In genomic region chr7:103348452-103348851, GRCh38 we compare ENCODE assay signal across 8 cellular contexts. TPM values are rescaled to one million over a fixed set of nuclear protein-coding genes. Genes with fewer than 3 reads are reported as not detected.
DNase-seq lines count a peak whose midpoint lies in the region; ATAC-seq and TF ChIP-seq lines count a peak whose summit lies in the region.

No MANE protein-coding gene starts in this region.

- H3K4me3 ChIP-seq in AG09309 (ENCODE audit: control insufficient read depth, low read depth, low read length) (peak overlapping the region; percentile 78), IMR-90 (ENCODE audit: insufficient read depth, low read depth, low read length) (peak overlapping the region; percentile 61), brain microvascular endothelial cell (ENCODE audit: low read depth, low read length) (peak overlapping the region; percentile 91), mucosa of rectum (ENCODE audit: low read length in 2 of 2) (peak overlapping the region; percentile 99)

- no peak for TF ChIP-seq RAD21 in IMR-90 (IDR thresholded peaks at IDR 0.05; ENCODE audit: low read length)

- CTCF ChIA-PET in IMR-90 (lab: Yijun Ruan, JAX), result interaction anchor here (0.6 kb wide), 1 partner anchor 21 kb away, joined by 3 read pairs; no protein-coding TSS in a partner anchor

- H4K91ac ChIP-seq in IMR-90 (ENCODE audit: insufficient read depth, low read depth, low read length), result no peak overlapping the region

- H4K20me1 ChIP-seq in IMR-90 (ENCODE audit: insufficient read depth, low read length), result peaks cover 23% of the 10 kb centered on the region; the same call in 1 of the 2 replicates

- H3K4me2 ChIP-seq in IMR-90 (ENCODE audit: low read depth, low read length), result peak overlapping the region; percentile 5

- H3K18ac ChIP-seq in IMR-90 (ENCODE audit: low read depth, low read length), result no peak overlapping the region

- H4K8ac ChIP-seq in IMR-90 (ENCODE audit: low read depth in 2 of 2, low read length in 2 of 2), result no peak overlapping the region

- H3K4ac ChIP-seq in IMR-90 (ENCODE audit: low read depth, low read length), result no peak overlapping the region

- H3K23ac ChIP-seq in IMR-90 (ENCODE audit: low read depth, low read length), result no peak overlapping the region

- no peak for TF ChIP-seq POLR2A in IMR-90 (IDR thresholded peaks at IDR 0.05; ENCODE audit: low read depth, low read length)

- peaks cover 10% of the 10 kb centered on the region for H3K36me3 ChIP-seq in IMR-90 (ENCODE audit: control insufficient read depth, insufficient read depth, low read length)
- H3K36me3 ChIP-seq in brain microvascular endothelial cell (replicated peaks), result peaks cover 17% of the 10 kb centered on the region
- H3K36me3 ChIP-seq in mucosa of rectum (ENCODE audit: control insufficient read depth in 2 of 2, insufficient read depth in 2 of 2, low read length in 2 of 2), result peaks cover 6 to 12% of the 10 kb centered on the region in 2 donors

- ATAC-seq in IMR-90 (ENCODE audit: low read depth), result no peak
- ATAC-seq in HG03520 (IDR thresholded peaks at IDR 0.05; ENCODE audit: unreplicated experiment), result no peak
- no peak for ATAC-seq in HG02610 (IDR thresholded peaks at IDR 0.05; ENCODE audit: unreplicated experiment)

- no TSS peak for BruUV-seq in IMR-90 (replicated peaks; lab: Mats Ljungman, UMichigan)

- dilution Hi-C loops in IMR-90 (cut with HindIII; ENCODE audit: low sequenced_read_pairs, unreplicated experiment), result no loop called here

- no CpG with 5 or more reads among the region's 13 CpGs for WGBS in IMR-90 (ENCODE audit: extremely low coverage in 2 of 2, insufficient read length in 1 of 2), 2 experiments

- no peak overlapping the region for H3K56ac ChIP-seq in IMR-90 (ENCODE audit: extremely low read depth, insufficient read depth, low read length)

- H4K5ac ChIP-seq in IMR-90 (ENCODE audit: low read depth, low read length), result no peak overlapping the region

- H3K9me3 ChIP-seq in IMR-90 (ENCODE audit: control insufficient read depth, insufficient read depth, low read length) (no peaks in the 10 kb centered on the region), mucosa of rectum (ENCODE audit: control insufficient read depth in 2 of 2, low read length in 2 of 2) (no peaks in the 10 kb centered on the region)

- H3K79me1 ChIP-seq in IMR-90 (ENCODE audit: low read depth in 1 of 2, low read length in 2 of 2), result peaks cover 16 to 26% of the 10 kb centered on the region in 2 experiments; a peak in 3 of 4 replicates

- no peak overlapping the region for H2BK20ac ChIP-seq in IMR-90 (ENCODE audit: low read depth, low read length)

- no peak overlapping the region for H2BK15ac ChIP-seq in IMR-90 (ENCODE audit: low read depth, low read length)

- no peak overlapping the region for H2AK9ac ChIP-seq in IMR-90 (replicated peaks; ENCODE audit: low read depth, low read length, poor library complexity)

- in situ Hi-C loops in IMR-90 (cut with MboI; ENCODE audit: low sequenced_read_pairs) (no loop called here), brain microvascular endothelial cell (cut with HindIII; ENCODE audit: low pct_ligation_motif_present, low sequenced_read_pairs) (no loop called here)

- no peak overlapping the region for H2AFZ ChIP-seq in IMR-90 (replicated peaks; ENCODE audit: low read length, poor library complexity)

- no peak overlapping the region for H3K27ac ChIP-seq in IMR-90 (ENCODE audit: insufficient read depth, low read length)
- H3K27ac ChIP-seq in brain microvascular endothelial cell, result no peak overlapping the region
- no peak overlapping the region for H3K27ac ChIP-seq in mucosa of rectum (ENCODE audit: low read depth in 2 of 2, low read length in 2 of 2)

- H3K27me3 ChIP-seq in IMR-90 (ENCODE audit: control insufficient read depth, insufficient read depth, low read length) (no peaks in the 10 kb centered on the region), brain microvascular endothelial cell (replicated peaks) (no peaks in the 10 kb centered on the region), mucosa of rectum (ENCODE audit: control insufficient read depth in 2 of 2, insufficient read depth in 2 of 2, low read length in 2 of 2) (no peaks in the 10 kb centered on the region)

- DNase-seq in AG09309 (ENCODE audit: low read depth), result no peak
- DNase-seq in IMR-90, result no peak
- DNase-seq in brain microvascular endothelial cell, result no peak
- no peak for DNase-seq in SKM-1 treated with dmso at 0.1 percent for 144 hours (lab: John Stamatoyannopoulos, UW; ENCODE audit: unreplicated experiment)
- no peak for DNase-seq in NCI-H2196 treated with DMSO at 0.1 percent for 48 hours (lab: John Stamatoyannopoulos, UW; ENCODE audit: unreplicated experiment)

- no peak overlapping the region for H2AK5ac ChIP-seq in IMR-90 (ENCODE audit: low read depth, low read length)

- no peak overlapping the region for H3K14ac ChIP-seq in IMR-90 (replicated peaks; ENCODE audit: low read depth, low read length)

- H3K9me1 ChIP-seq in IMR-90 (ENCODE audit: insufficient read depth, low read length), result no peaks in the 10 kb centered on the region; the same call in none of the 2 replicates

- no peak for TF ChIP-seq CTCF in AG09309 (IDR thresholded peaks at IDR 0.05; ENCODE audit: control insufficient read depth, insufficient read depth, low read depth, low read length, missing control alignments)
- TF ChIP-seq CTCF in IMR-90 (conservative IDR thresholded peaks at IDR 0.05; ENCODE audit: low read depth, low read length), result no peak
- no peak for TF ChIP-seq CTCF in brain microvascular endothelial cell (IDR thresholded peaks at IDR 0.05; ENCODE audit: low read depth, low read length, missing control alignments)

- intact Hi-C loops in IMR-90 (cut with micrococcal nuclease), result no loop called here

- H3K4me1 ChIP-seq in IMR-90 (ENCODE audit: control insufficient read depth, insufficient read depth, low read length), result no peaks in the 10 kb centered on the region
- H3K4me1 ChIP-seq in mucosa of rectum (ENCODE audit: control insufficient read depth in 2 of 2, insufficient read depth in 2 of 2, low read length in 2 of 2), result peaks cover 15 to 27% of the 10 kb centered on the region in 2 donors

- H2BK5ac ChIP-seq in IMR-90 (ENCODE audit: low read depth, low read length, poor library complexity, severe bottlenecking), result no peak overlapping the region

- POLR2A ChIA-PET in IMR-90 (lab: Charles Lee; ENCODE audit: unreplicated experiment), result no interaction called here

- H3K9ac ChIP-seq in IMR-90 (ENCODE audit: low read depth, low read length) (0 out of 2 replicates have a peak overlapping the region, but pooled peaks have one; percentile 38), mucosa of rectum (ENCODE audit: low read depth in 1 of 2, low read length in 2 of 2) (peak overlapping the region; percentile 41 to 88)

- no peak overlapping the region for H2BK120ac ChIP-seq in IMR-90 (ENCODE audit: low read depth, low read length)

TF ChIP-seq in IMR-90, 13 proteins besides CTCF, POLR2A, EP300 and RAD21:
- no peak for TF ChIP-seq FOS (IDR thresholded peaks at IDR 0.05; ENCODE audit: low read depth, low read length)
- no peak for TF ChIP-seq MAFK (IDR thresholded peaks at IDR 0.05; ENCODE audit: low read depth, low read length)
- no peak for TF ChIP-seq NFE2L2 (IDR thresholded peaks at IDR 0.05; ENCODE audit: low read depth, low read length)
- no peak for TF ChIP-seq SMC3 (IDR thresholded peaks at IDR 0.05; ENCODE audit: low read depth, low read length)
- TF ChIP-seq USF2 (IDR thresholded peaks at IDR 0.05; ENCODE audit: low read depth, low read length), result no peak
- TF ChIP-seq MAZ (IDR thresholded peaks at IDR 0.05; ENCODE audit: borderline replicate concordance, low read depth, low read length), result no peak
- no peak for TF ChIP-seq RCOR1 (IDR thresholded peaks at IDR 0.05; ENCODE audit: insufficient replicate concordance, low read length)
- TF ChIP-seq CEBPB (IDR thresholded peaks at IDR 0.05; ENCODE audit: low read depth, low read length), result no peak
- no peak for TF ChIP-seq BHLHE40 (IDR thresholded peaks at IDR 0.05; ENCODE audit: low read depth, low read length)
- TF ChIP-seq ELK1 (IDR thresholded peaks at IDR 0.05; ENCODE audit: borderline replicate concordance, low read depth, low read length), result no peak
- TF ChIP-seq MXI1 (IDR thresholded peaks at IDR 0.05; ENCODE audit: borderline replicate concordance, low read depth, low read length), result no peak
- no peak for TF ChIP-seq RFX5 (IDR thresholded peaks at IDR 0.05; ENCODE audit: low read depth, low read length)
- no peak for TF ChIP-seq CHD1 (IDR thresholded peaks at IDR 0.05; ENCODE audit: low read depth, low read length)

RNA-seq across cellular contexts. Expression of gene PSMC2, which starts 1.0 kb away (rescaled TPM):
- 311 and 353 TPM in 2 replicates for total RNA-seq in IMR-90 (2012; rRNA removed)
- polyA plus RNA-seq in IMR-90 (2012; rRNA removed), result 184 and 188 TPM in 2 replicates
- 46.0 and 149 TPM in 2 replicates for polyA plus RNA-seq in IMR-90 (2012; cell fraction: cytosol; rRNA removed)
- polyA plus RNA-seq in IMR-90 (2012; cell fraction: nucleus; rRNA removed; ENCODE audit: low replicate concordance), result 15.8 and 118 TPM in 2 replicates

RNA-seq across cellular contexts. Expression of gene DNAJC2, which starts 3.9 kb away (rescaled TPM):
- total RNA-seq in IMR-90 (2012; rRNA removed), result 22.4 and 31.9 TPM in 2 replicates
- 17.5 and 19.3 TPM in 2 replicates for polyA plus RNA-seq in IMR-90 (2012; rRNA removed)
- polyA plus RNA-seq in IMR-90 (2012; cell fraction: cytosol; rRNA removed), result 5.8 and 7.0 TPM in 2 replicates
- polyA plus RNA-seq in IMR-90 (2012; cell fraction: nucleus; rRNA removed; ENCODE audit: low replicate concordance), result 26.2 and 45.3 TPM in 2 replicates

RNA-seq across cellular contexts. Expression of gene PMPCB, which starts 51.2 kb away (rescaled TPM):
- total RNA-seq in IMR-90 (2012; rRNA removed), result 66.7 and 72.8 TPM in 2 replicates
- polyA plus RNA-seq in IMR-90 (2012; rRNA removed), result 43.3 and 50.4 TPM in 2 replicates
- 16.9 and 19.8 TPM in 2 replicates for polyA plus RNA-seq in IMR-90 (2012; cell fraction: cytosol; rRNA removed)
- 18.9 and 117 TPM in 2 replicates for polyA plus RNA-seq in IMR-90 (2012; cell fraction: nucleus; rRNA removed; ENCODE audit: low replicate concordance)
